ENCODE assay signal across 9 cellular contexts in genomic region chr3:30518201-30518864, GRCh38.
DNase-seq lines count a peak whose midpoint lies in the region; ATAC-seq, FAIRE-seq and TF ChIP-seq lines count a peak whose summit lies in the region.
"Had no signal": no experiment of that assay in that cellular context is flagged by ENCODE, and none has a peak within 500 bp of the region (broad histone marks: within the 10 kb centered on the region; RNA-seq: fewer than 3 reads in every experiment).

No MANE protein-coding gene starts in this region.

- H3K4me3 Mint-ChIP-seq in WTC11 = no peak overlapping the region
- H3K4me3 Mint-ChIP-seq: activated CD4-positive, alpha-beta T cell treated with anti-CD3 and anti-CD28 coated beads, Interleukin-2, amount 10 ng/mL, durations not matched to agents 7 days and 5 days had no signal

- no TSS peak for BruUV-seq in OCI-LY7 (replicated peaks; lab: Mats Ljungman, UMichigan)

- no peak overlapping the region for H2AFZ ChIP-seq in OCI-LY7 (ENCODE audit: low read length)

- CTCF ChIA-PET in OCI-LY7 (lab: Charles Lee; ENCODE audit: unreplicated experiment) = no interaction called here
- CTCF ChIA-PET in WTC11 (lab: Charles Lee) = no interaction called here

- intact Hi-C loops in right cardiac atrium (cut with DNase I) = loop anchor here in 1 of 4 donors (10.0 kb wide), 1 partner anchor 64 kb away; no protein-coding TSS in a partner anchor
- intact Hi-C loops in OCI-LY7 (cut with micrococcal nuclease; ENCODE audit: unreplicated experiment) = no loop called here

- DNase-seq in NCI-H1092 (lab: John Stamatoyannopoulos, UW) (peak; percentile 66), astrocyte of the cerebellum (ENCODE audit: low read depth) (peak; percentile 90), right cardiac atrium (peak; percentile 31 to 70 (median 35)), small intestine (peak; percentile 25), OCI-LY7 (ENCODE audit: low spot score) (no peak), WTC11 (ENCODE audit: low spot score) (no peak), epidermal melanocyte (ENCODE audit: insufficient read length, low spot score) (no peak)
- DNase-seq: activated CD4-positive, alpha-beta T cell treated with anti-CD3 and anti-CD28 coated beads, Interleukin-2, amount 10 ng/mL, durations not matched to agents 7 days and 5 days had no signal

- in situ Hi-C loops in astrocyte of the cerebellum (cut with HindIII; ENCODE audit: low sequenced_read_pairs) = no loop called here

- no peaks in the 10 kb centered on the region; the same call in none of the 2 replicates for H3K9me3 Mint-ChIP-seq in WTC11

- POLR2A ChIA-PET in OCI-LY7 (lab: Charles Lee) = no interaction called here
- POLR2A ChIA-PET in WTC11 (lab: Charles Lee) = interaction anchor here (0.5 kb wide), 1 partner anchor 137 kb away, joined by 3 read pairs; no protein-coding TSS in a partner anchor

- no peaks in the 10 kb centered on the region for H3K36me3 ChIP-seq in small intestine (ENCODE audit: control insufficient read depth in 2 of 2, insufficient read depth in 2 of 2, low read length in 2 of 2)
- H3K36me3 ChIP-seq in OCI-LY7 (ENCODE audit: insufficient read depth, low read length) = no peaks in the 10 kb centered on the region

- H3K79me2 ChIP-seq in OCI-LY7 (ENCODE audit: insufficient read depth, low read depth, low read length) = no peaks in the 10 kb centered on the region

- peak; percentile 95 to 96 for ATAC-seq in right cardiac atrium
- no peak for ATAC-seq in HG02763 (IDR thresholded peaks at IDR 0.05; ENCODE audit: unreplicated experiment)
- no peak for ATAC-seq in WTC11

- 12% methylated on average over 4 of the region's 4 CpGs for WGBS in right cardiac atrium
- 29 to 34% (median 32%) methylated on average over 4 of the region's 4 CpGs for WGBS in small intestine, 3 donors

- no peaks in the 10 kb centered on the region for H4K20me1 ChIP-seq in OCI-LY7 (ENCODE audit: insufficient read depth, low read length)

- H3K4me1 Mint-ChIP-seq in WTC11 = peaks cover 15% of the 10 kb centered on the region

- no peaks in the 10 kb centered on the region for H3K9me2 ChIP-seq in OCI-LY7 (ENCODE audit: insufficient read depth, low read length)

- H3K9me3 ChIP-seq in right cardiac atrium (ENCODE audit: control insufficient read depth, low read length) (no peaks in the 10 kb centered on the region), small intestine (ENCODE audit: control insufficient read depth, low read depth) (no peaks in the 10 kb centered on the region), OCI-LY7 (ENCODE audit: low read length) (no peaks in the 10 kb centered on the region)

- H3K27ac ChIP-seq in right cardiac atrium (ENCODE audit: low read length) (peak overlapping the region; percentile 84), small intestine (ENCODE audit: low read depth in 1 of 2, low read length in 1 of 2) (peak overlapping the region in 1 of 2 donors; percentile 72), OCI-LY7 (ENCODE audit: low read depth, low read length, poor library complexity, severe bottlenecking) (no peak overlapping the region)

- no peak overlapping the region for H3K4me2 ChIP-seq in OCI-LY7 (ENCODE audit: low read length)

- peak; percentile 29 for TF ChIP-seq CTCF in astrocyte of the cerebellum (IDR thresholded peaks at IDR 0.05; ENCODE audit: low read depth, low read length, missing control alignments)
- TF ChIP-seq CTCF in OCI-LY7 (conservative IDR thresholded peaks at IDR 0.05; ENCODE audit: low read length) = no peak
- TF ChIP-seq CTCF in WTC11 (IDR thresholded peaks at IDR 0.05) = no peak

- no peak for FAIRE-seq in small intestine (lab: Jason Lieb, UNC)

- peaks cover 8% of the 10 kb centered on the region for H3K4me1 ChIP-seq in right cardiac atrium (ENCODE audit: control insufficient read depth, insufficient read depth, low read length)
- H3K4me1 ChIP-seq in small intestine (ENCODE audit: control insufficient read depth in 2 of 2, insufficient read depth in 1 of 2, low read depth in 1 of 2, low read length in 1 of 2) = no peaks in the 10 kb centered on the region
- no peaks in the 10 kb centered on the region for H3K4me1 ChIP-seq in OCI-LY7 (ENCODE audit: insufficient read depth, low read length, poor library complexity, severe bottlenecking)

- no peak overlapping the region for H3K27ac Mint-ChIP-seq in WTC11
- H3K27ac Mint-ChIP-seq: activated CD4-positive, alpha-beta T cell treated with anti-CD3 and anti-CD28 coated beads, Interleukin-2, amount 10 ng/mL, durations not matched to agents 7 days and 5 days had no signal

- no peaks in the 10 kb centered on the region for H3K27me3 Mint-ChIP-seq in WTC11 (ENCODE audit: low read depth)
- H3K27me3 Mint-ChIP-seq: activated CD4-positive, alpha-beta T cell treated with anti-CD3 and anti-CD28 coated beads, Interleukin-2, amount 10 ng/mL, durations not matched to agents 7 days and 5 days had no signal

- H3K36me3 Mint-ChIP-seq in WTC11 = no peaks in the 10 kb centered on the region

- H3K27me3 ChIP-seq in right cardiac atrium (ENCODE audit: control insufficient read depth, insufficient read depth) (no peaks in the 10 kb centered on the region), small intestine (ENCODE audit: control insufficient read depth in 2 of 2, insufficient read depth in 2 of 2, low read length in 2 of 2) (no peaks in the 10 kb centered on the region)

- no peak overlapping the region for H3K4me3 ChIP-seq in astrocyte of the cerebellum (ENCODE audit: low read depth, low read length)
- H3K4me3 ChIP-seq in right cardiac atrium (ENCODE audit: low read length) = no peak overlapping the region
- no peak overlapping the region for H3K4me3 ChIP-seq in small intestine (ENCODE audit: low read depth in 1 of 2, low read length in 2 of 2)
- no peak overlapping the region for H3K4me3 ChIP-seq in OCI-LY7 (ENCODE audit: low read depth, low read length, poor library complexity, severe bottlenecking)

TF ChIP-seq in WTC11, 78 proteins besides CTCF, POLR2A, EP300 and RAD21 (continues in another document):
- no peak for TF ChIP-seq CBFB (CRISPR knock-in tag; IDR thresholded peaks at IDR 0.05; ENCODE audit: low read depth)
- TF ChIP-seq ZMAT4 (CRISPR knock-in tag; IDR thresholded peaks at IDR 0.05) = no peak
- no peak for TF ChIP-seq E2F1 (CRISPR knock-in tag; IDR thresholded peaks at IDR 0.05)
- TF ChIP-seq ZNF532 (CRISPR knock-in tag; IDR thresholded peaks at IDR 0.05; ENCODE audit: borderline replicate concordance) = no peak
- TF ChIP-seq CDX4 (CRISPR knock-in tag; IDR thresholded peaks at IDR 0.05; ENCODE audit: borderline replicate concordance) = no peak

Comparison
In these comparisons a context has a peak if more than half of its experiments do, and no peak if none do; other contexts are left out.
1. DNase-seq: peak in NCI-H1092 (single experiment), astrocyte of the cerebellum (single experiment), right cardiac atrium (3 of 3) and small intestine (single experiment); none in OCI-LY7 (single experiment), WTC11 (single experiment) and epidermal melanocyte (single experiment).
2. ATAC-seq: peak in right cardiac atrium (2 of 2); none in HG02763 (single experiment) and WTC11 (single experiment).